In the genomic region with DNA sequence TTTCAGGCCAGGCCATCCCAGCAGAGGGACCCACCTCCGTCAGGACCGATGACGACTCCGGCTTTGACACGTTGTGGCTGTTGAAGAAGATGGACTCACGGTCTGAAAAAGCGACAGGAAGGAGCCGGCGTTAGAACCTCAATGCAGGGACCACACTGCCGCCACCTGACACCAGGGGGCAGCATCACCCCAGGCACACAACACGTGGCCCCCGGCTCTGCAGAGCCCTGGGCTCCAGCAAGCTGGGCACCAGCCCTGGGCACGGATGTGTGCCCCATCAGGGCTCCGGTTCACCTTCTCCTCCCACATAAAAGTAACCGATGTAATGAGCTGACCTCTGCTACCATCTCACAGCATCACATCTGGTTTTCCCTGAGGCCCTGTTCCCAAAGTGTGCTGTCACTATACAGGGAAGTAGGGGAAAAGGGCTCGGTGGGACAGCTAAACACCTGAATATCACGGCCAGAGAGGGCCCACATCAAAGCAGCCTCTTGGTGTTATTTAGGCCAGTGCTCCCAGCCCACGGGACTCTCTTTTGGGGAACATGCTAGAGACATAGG, we compare ENCODE assay signal across 2 cellular contexts.
TF ChIP-seq lines count a peak whose summit lies in the region.

No MANE protein-coding gene starts in this region.

TF ChIP-seq in HEK293T, 16 proteins besides CTCF, POLR2A, EP300 and RAD21 (continued from another document):
- TF ChIP-seq L3MBTL2 (conservative IDR thresholded peaks at IDR 0.05): no peak
TF ChIP-seq in HEK293T: peak in this region for 0.

TF ChIP-seq in GM12878, 131 proteins besides CTCF, POLR2A, EP300 and RAD21 (continued from another document):
- TF ChIP-seq, protein P1, sequence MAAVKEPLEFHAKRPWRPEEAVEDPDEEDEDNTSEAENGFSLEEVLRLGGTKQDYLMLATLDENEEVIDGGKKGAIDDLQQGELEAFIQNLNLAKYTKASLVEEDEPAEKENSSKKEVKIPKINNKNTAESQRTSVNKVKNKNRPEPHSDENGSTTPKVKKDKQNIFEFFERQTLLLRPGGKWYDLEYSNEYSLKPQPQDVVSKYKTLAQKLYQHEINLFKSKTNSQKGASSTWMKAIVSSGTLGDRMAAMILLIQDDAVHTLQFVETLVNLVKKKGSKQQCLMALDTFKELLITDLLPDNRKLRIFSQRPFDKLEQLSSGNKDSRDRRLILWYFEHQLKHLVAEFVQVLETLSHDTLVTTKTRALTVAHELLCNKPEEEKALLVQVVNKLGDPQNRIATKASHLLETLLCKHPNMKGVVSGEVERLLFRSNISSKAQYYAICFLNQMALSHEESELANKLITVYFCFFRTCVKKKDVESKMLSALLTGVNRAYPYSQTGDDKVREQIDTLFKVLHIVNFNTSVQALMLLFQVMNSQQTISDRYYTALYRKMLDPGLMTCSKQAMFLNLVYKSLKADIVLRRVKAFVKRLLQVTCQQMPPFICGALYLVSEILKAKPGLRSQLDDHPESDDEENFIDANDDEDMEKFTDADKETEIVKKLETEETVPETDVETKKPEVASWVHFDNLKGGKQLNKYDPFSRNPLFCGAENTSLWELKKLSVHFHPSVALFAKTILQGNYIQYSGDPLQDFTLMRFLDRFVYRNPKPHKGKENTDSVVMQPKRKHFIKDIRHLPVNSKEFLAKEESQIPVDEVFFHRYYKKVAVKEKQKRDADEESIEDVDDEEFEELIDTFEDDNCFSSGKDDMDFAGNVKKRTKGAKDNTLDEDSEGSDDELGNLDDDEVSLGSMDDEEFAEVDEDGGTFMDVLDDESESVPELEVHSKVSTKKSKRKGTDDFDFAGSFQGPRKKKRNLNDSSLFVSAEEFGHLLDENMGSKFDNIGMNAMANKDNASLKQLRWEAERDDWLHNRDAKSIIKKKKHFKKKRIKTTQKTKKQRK (IDR thresholded peaks at IDR 0.05; ENCODE audit: low read depth, low read length): no peak
- no peak for TF ChIP-seq SUPT20H (IDR thresholded peaks at IDR 0.05; ENCODE audit: borderline replicate concordance, control insufficient read depth, low read depth, low read length)
- TF ChIP-seq, protein P2, sequence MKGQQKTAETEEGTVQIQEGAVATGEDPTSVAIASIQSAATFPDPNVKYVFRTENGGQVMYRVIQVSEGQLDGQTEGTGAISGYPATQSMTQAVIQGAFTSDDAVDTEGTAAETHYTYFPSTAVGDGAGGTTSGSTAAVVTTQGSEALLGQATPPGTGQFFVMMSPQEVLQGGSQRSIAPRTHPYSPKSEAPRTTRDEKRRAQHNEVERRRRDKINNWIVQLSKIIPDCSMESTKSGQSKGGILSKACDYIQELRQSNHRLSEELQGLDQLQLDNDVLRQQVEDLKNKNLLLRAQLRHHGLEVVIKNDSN (IDR thresholded peaks at IDR 0.05; ENCODE audit: borderline replicate concordance, extremely low read length, insufficient read depth, low read depth, low read length): peak; percentile 63
- TF ChIP-seq, protein P3, sequence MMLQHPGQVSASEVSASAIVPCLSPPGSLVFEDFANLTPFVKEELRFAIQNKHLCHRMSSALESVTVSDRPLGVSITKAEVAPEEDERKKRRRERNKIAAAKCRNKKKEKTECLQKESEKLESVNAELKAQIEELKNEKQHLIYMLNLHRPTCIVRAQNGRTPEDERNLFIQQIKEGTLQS (IDR thresholded peaks at IDR 0.05; ENCODE audit: borderline replicate concordance, extremely low read depth, low read depth, low read length): 0 out of 2 replicates have a peak, but pooled peaks have one; percentile 26
- TF ChIP-seq STAT1 (conservative IDR thresholded peaks at IDR 0.05): no peak
- TF ChIP-seq GABPA (IDR thresholded peaks at IDR 0.05; ENCODE audit: low read depth): no peak
- TF ChIP-seq, protein P4, sequence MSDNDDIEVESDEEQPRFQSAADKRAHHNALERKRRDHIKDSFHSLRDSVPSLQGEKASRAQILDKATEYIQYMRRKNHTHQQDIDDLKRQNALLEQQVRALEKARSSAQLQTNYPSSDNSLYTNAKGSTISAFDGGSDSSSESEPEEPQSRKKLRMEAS (IDR thresholded peaks at IDR 0.05; ENCODE audit: low read depth, low read length): peak; percentile 79; the same call in 1 of the 2 replicates
- TF ChIP-seq, protein P5, sequence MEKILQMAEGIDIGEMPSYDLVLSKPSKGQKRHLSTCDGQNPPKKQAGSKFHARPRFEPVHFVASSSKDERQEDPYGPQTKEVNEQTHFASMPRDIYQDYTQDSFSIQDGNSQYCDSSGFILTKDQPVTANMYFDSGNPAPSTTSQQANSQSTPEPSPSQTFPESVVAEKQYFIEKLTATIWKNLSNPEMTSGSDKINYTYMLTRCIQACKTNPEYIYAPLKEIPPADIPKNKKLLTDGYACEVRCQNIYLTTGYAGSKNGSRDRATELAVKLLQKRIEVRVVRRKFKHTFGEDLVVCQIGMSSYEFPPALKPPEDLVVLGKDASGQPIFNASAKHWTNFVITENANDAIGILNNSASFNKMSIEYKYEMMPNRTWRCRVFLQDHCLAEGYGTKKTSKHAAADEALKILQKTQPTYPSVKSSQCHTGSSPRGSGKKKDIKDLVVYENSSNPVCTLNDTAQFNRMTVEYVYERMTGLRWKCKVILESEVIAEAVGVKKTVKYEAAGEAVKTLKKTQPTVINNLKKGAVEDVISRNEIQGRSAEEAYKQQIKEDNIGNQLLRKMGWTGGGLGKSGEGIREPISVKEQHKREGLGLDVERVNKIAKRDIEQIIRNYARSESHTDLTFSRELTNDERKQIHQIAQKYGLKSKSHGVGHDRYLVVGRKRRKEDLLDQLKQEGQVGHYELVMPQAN (conservative IDR thresholded peaks at IDR 0.05): no peak
- TF ChIP-seq CREM (IDR thresholded peaks at IDR 0.05; ENCODE audit: low read depth): no peak
- TF ChIP-seq ETV6 (conservative IDR thresholded peaks at IDR 0.05 in 1 of 2, IDR thresholded peaks at IDR 0.05 in 1 of 2; ENCODE audit: borderline replicate concordance in 1 of 2, low read depth in 1 of 2): no peak
- no peak for TF ChIP-seq TCF3 (IDR thresholded peaks at IDR 0.05; ENCODE audit: borderline replicate concordance, insufficient read depth, low read depth, low read length)
- TF ChIP-seq ZNF207 (IDR thresholded peaks at IDR 0.05; ENCODE audit: borderline replicate concordance): no peak
- no peak for TF ChIP-seq DPF2 (IDR thresholded peaks at IDR 0.05)
- TF ChIP-seq, protein P6, sequence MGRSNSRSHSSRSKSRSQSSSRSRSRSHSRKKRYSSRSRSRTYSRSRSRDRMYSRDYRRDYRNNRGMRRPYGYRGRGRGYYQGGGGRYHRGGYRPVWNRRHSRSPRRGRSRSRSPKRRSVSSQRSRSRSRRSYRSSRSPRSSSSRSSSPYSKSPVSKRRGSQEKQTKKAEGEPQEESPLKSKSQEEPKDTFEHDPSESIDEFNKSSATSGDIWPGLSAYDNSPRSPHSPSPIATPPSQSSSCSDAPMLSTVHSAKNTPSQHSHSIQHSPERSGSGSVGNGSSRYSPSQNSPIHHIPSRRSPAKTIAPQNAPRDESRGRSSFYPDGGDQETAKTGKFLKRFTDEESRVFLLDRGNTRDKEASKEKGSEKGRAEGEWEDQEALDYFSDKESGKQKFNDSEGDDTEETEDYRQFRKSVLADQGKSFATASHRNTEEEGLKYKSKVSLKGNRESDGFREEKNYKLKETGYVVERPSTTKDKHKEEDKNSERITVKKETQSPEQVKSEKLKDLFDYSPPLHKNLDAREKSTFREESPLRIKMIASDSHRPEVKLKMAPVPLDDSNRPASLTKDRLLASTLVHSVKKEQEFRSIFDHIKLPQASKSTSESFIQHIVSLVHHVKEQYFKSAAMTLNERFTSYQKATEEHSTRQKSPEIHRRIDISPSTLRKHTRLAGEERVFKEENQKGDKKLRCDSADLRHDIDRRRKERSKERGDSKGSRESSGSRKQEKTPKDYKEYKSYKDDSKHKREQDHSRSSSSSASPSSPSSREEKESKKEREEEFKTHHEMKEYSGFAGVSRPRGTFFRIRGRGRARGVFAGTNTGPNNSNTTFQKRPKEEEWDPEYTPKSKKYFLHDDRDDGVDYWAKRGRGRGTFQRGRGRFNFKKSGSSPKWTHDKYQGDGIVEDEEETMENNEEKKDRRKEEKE (IDR thresholded peaks at IDR 0.05): no peak
- TF ChIP-seq MEF2A (IDR thresholded peaks at IDR 0.05; ENCODE audit: insufficient read depth, low read depth, low read length): no peak
- peak; percentile 97 for TF ChIP-seq SMC3 (IDR thresholded peaks at IDR 0.05; ENCODE audit: borderline replicate concordance, low read length)
- TF ChIP-seq GATAD2B (conservative IDR thresholded peaks at IDR 0.05; ENCODE audit: low read depth): no peak
- peak; percentile 53 for TF ChIP-seq RELA (IDR thresholded peaks at IDR 0.05; ENCODE audit: borderline replicate concordance, partially characterized antibody)
- no peak for TF ChIP-seq SIN3A (IDR thresholded peaks at IDR 0.05; ENCODE audit: low read depth, low read length)
- TF ChIP-seq, protein P7, sequence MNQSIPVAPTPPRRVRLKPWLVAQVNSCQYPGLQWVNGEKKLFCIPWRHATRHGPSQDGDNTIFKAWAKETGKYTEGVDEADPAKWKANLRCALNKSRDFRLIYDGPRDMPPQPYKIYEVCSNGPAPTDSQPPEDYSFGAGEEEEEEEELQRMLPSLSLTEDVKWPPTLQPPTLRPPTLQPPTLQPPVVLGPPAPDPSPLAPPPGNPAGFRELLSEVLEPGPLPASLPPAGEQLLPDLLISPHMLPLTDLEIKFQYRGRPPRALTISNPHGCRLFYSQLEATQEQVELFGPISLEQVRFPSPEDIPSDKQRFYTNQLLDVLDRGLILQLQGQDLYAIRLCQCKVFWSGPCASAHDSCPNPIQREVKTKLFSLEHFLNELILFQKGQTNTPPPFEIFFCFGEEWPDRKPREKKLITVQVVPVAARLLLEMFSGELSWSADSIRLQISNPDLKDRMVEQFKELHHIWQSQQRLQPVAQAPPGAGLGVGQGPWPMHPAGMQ (IDR thresholded peaks at IDR 0.05; ENCODE audit: borderline replicate concordance): no peak
- no peak for TF ChIP-seq MTA3 (IDR thresholded peaks at IDR 0.05; ENCODE audit: borderline replicate concordance, low read length)
- TF ChIP-seq RAD51 (IDR thresholded peaks at IDR 0.05): no peak
- no peak for TF ChIP-seq POU2F2 (IDR thresholded peaks at IDR 0.05; ENCODE audit: borderline replicate concordance, low read depth, low read length)
- no peak for TF ChIP-seq IKZF2 (IDR thresholded peaks at IDR 0.05)
- no peak for TF ChIP-seq KLF5 (IDR thresholded peaks at IDR 0.05; ENCODE audit: partially characterized antibody)
- TF ChIP-seq RUNX3 (IDR thresholded peaks at IDR 0.05; ENCODE audit: low read length): peak; percentile 38; the same call in 1 of the 2 replicates
- TF ChIP-seq YBX1 (IDR thresholded peaks at IDR 0.05): no peak
- peak; percentile 66; the same call in 1 of the 2 replicates for TF ChIP-seq RB1 (IDR thresholded peaks at IDR 0.05; ENCODE audit: borderline replicate concordance)
- peak; percentile 68 for TF ChIP-seq MXI1 (IDR thresholded peaks at IDR 0.05; ENCODE audit: low read depth, low read length)
- TF ChIP-seq BHLHE40 (IDR thresholded peaks at IDR 0.05; ENCODE audit: borderline replicate concordance in 1 of 2, low read depth in 2 of 2, low read length in 1 of 2): peak; percentile 32 to 33; a peak in 2 of 4 replicates
- TF ChIP-seq SMAD1 (IDR thresholded peaks at IDR 0.05; ENCODE audit: low read depth, partially characterized antibody): no peak
- TF ChIP-seq SP1 (IDR thresholded peaks at IDR 0.05; ENCODE audit: low read depth, low read length): no peak
- TF ChIP-seq MYB (IDR thresholded peaks at IDR 0.05; ENCODE audit: borderline replicate concordance, low read depth, low read length): no peak
- TF ChIP-seq TCF7 (IDR thresholded peaks at IDR 0.05; ENCODE audit: borderline replicate concordance): no peak
- TF ChIP-seq, protein P8, sequence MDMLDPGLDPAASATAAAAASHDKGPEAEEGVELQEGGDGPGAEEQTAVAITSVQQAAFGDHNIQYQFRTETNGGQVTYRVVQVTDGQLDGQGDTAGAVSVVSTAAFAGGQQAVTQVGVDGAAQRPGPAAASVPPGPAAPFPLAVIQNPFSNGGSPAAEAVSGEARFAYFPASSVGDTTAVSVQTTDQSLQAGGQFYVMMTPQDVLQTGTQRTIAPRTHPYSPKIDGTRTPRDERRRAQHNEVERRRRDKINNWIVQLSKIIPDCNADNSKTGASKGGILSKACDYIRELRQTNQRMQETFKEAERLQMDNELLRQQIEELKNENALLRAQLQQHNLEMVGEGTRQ (IDR thresholded peaks at IDR 0.05; ENCODE audit: borderline replicate concordance, low read depth, low read length): peak; percentile 24; the same call in 1 of the 2 replicates
- TF ChIP-seq BMI1 (IDR thresholded peaks at IDR 0.05; ENCODE audit: borderline replicate concordance): no peak
- peak; percentile 70; the same call in 1 of the 2 replicates for TF ChIP-seq HDGF (IDR thresholded peaks at IDR 0.05)
- no peak for TF ChIP-seq CBX3 (IDR thresholded peaks at IDR 0.05; ENCODE audit: borderline replicate concordance, low read depth)
